In the genomic region with DNA sequence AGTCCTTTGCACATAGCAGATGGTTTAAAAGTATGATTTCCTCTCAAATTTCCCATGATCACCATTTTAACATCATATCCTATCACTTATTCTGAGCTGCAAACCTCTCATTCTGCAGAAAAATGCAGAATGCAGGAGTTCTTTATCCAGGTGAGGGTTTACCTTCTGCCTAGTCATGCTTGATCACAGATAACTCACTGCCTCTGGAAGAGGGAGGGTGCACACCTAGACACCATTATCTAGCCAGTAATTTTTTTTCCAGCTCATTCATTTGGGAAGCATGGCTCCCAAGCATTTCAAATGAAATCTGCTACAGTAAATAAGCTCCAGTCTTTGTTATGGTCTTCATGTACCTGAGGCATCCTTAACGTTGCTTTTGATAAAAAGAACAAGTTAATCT, we compare ENCODE assay signal across 14 cellular contexts.
"Had no signal": no experiment of that assay in that cellular context is flagged by ENCODE, and none has a peak within 500 bp of the region (broad histone marks: within the 10 kb centered on the region; RNA-seq: fewer than 3 reads in every experiment).

No MANE protein-coding gene starts in this region.

- H3K27me3 Mint-ChIP-seq: activated CD4-positive, alpha-beta T cell treated with anti-CD3 and anti-CD28 coated beads, Interleukin-2, amount 10 ng/mL, durations not matched to agents 7 days and 5 days; central memory CD8-positive, alpha-beta T cell had no signal

- H3K9me3 Mint-ChIP-seq: activated CD4-positive, alpha-beta T cell treated with anti-CD3 and anti-CD28 coated beads, Interleukin-2, amount 10 ng/mL, durations not matched to agents 7 days and 5 days; central memory CD8-positive, alpha-beta T cell had no signal

- H3K4me3 ChIP-seq: gastroesophageal sphincter, heart right ventricle, sigmoid colon, spleen, stomach had no signal

- H3K27me3 ChIP-seq: gastroesophageal sphincter, heart right ventricle, neutrophil, sigmoid colon, spleen, stomach had no signal

- ATAC-seq: gastroesophageal sphincter, heart right ventricle had no signal

- DNase-seq: activated CD4-positive, alpha-beta T cell treated with anti-CD3 and anti-CD28 coated beads, Interleukin-2, amount 10 ng/mL, durations not matched to agents 7 days and 5 days; activated CD4-positive, CD25-positive, alpha-beta regulatory T cell; activated naive CD4-positive, alpha-beta T cell treated with anti-CD3 and anti-CD28 coated beads, Interleukin-2, amount 50 U/mL, for 16 hours; activated T-cell treated with anti-CD3 and anti-CD28 coated beads for 4 hours; cortex of kidney; effector memory CD4-positive, alpha-beta T cell; heart right ventricle; sigmoid colon; spleen; stomach had no signal

- H3K27ac Mint-ChIP-seq: activated CD4-positive, alpha-beta T cell treated with anti-CD3 and anti-CD28 coated beads, Interleukin-2, amount 10 ng/mL, durations not matched to agents 7 days and 5 days had no signal

- H3K4me3 Mint-ChIP-seq: activated CD4-positive, alpha-beta T cell treated with anti-CD3 and anti-CD28 coated beads, Interleukin-2, amount 10 ng/mL, durations not matched to agents 7 days and 5 days; central memory CD8-positive, alpha-beta T cell had no signal

- H3K9me3 ChIP-seq: gastroesophageal sphincter, heart right ventricle, neutrophil, sigmoid colon, spleen, stomach had no signal

- H3K27ac ChIP-seq: gastroesophageal sphincter, heart right ventricle, neutrophil, parathyroid adenoma, spleen, stomach had no signal
